In genomic region chr2:25323042-25323514, GRCh38 we compare ENCODE assay signal across 1 cellular context.
TF ChIP-seq lines count a peak whose summit lies in the region.

No MANE protein-coding gene starts in this region.

TF ChIP-seq in H1, 55 proteins besides CTCF, POLR2A, EP300 and RAD21 (continued from another document):
- TF ChIP-seq CHD7 (IDR thresholded peaks at IDR 0.05; ENCODE audit: insufficient replicate concordance, low read length): no peak
- no peak for TF ChIP-seq PHF8 (conservative IDR thresholded peaks at IDR 0.05; ENCODE audit: low read depth, low read length)
- TF ChIP-seq SP4 (IDR thresholded peaks at IDR 0.05; ENCODE audit: low read length): no peak
- TF ChIP-seq SP2 (IDR thresholded peaks at IDR 0.05; ENCODE audit: low read length): no peak
- TF ChIP-seq SRF (IDR thresholded peaks at IDR 0.05; ENCODE audit: low read depth, low read length): no peak
- TF ChIP-seq MAX (IDR thresholded peaks at IDR 0.05): peak; percentile 80; the same call in 1 of the 2 replicates
